In the genomic region with DNA sequence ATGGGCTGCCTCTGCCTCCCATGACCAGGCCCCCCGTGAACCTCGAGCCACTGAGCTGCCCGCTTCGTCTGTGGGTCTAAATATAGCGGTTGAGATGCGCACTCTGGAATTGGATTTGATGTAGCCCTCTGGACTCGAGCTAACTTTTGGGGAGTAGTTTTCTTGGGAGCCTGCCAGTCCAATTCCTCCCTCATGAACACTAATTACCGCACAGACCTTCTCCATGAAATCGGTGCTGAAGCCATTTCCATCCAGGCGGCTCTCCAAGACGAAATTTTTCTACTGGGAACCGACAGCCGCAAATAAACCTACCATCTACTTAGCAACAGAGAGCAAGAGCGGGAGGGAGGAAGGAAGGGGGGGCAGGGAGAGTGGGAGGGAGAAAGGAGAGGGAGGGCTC, we compare ENCODE assay signal across 20 cellular contexts.
"Had no signal": no experiment of that assay in that cellular context is flagged by ENCODE, and none has a peak within 500 bp of the region (broad histone marks: within the 10 kb centered on the region; RNA-seq: fewer than 3 reads in every experiment).

No MANE protein-coding gene starts in this region.

- H3K36me3 ChIP-seq: prostate gland, right atrium auricular region, transverse colon, uterus had no signal

- H3K36me3 Mint-ChIP-seq: activated CD8-positive, alpha-beta memory T cell treated with anti-CD3 and anti-CD28 coated beads, Interleukin-2, amount 10 ng/mL, durations not matched to agents 7 days and 5 days; activated naive CD4-positive, alpha-beta T cell treated with anti-CD3 and anti-CD28 coated beads, Interleukin-2, amount 50 U/mL, for 24 hours; naive B cell had no signal

- H3K27ac Mint-ChIP-seq: activated CD4-positive, alpha-beta memory T cell treated with anti-CD3 and anti-CD28 coated beads, Interleukin-2, amount 10 ng/mL, durations not matched to agents 7 days and 5 days; activated CD8-positive, alpha-beta memory T cell treated with anti-CD3 and anti-CD28 coated beads, Interleukin-2, amount 10 ng/mL, durations not matched to agents 7 days and 5 days; activated naive CD4-positive, alpha-beta T cell treated with anti-CD3 and anti-CD28 coated beads, Interleukin-2, amount 50 U/mL, for 24 hours; activated T-helper 1 cell treated with anti-CD3 and anti-CD28 coated beads, Interleukin-12 subunit alpha, Interleukin-12 subunit beta, Interleukin-2, Interleukin-4 antibody, amounts not matched to agents 30 ng/mL and 10 ng/mL and 1 ng/mL, durations not matched to agents 14 hours and 24 hours and 36 hours; stimulated activated naive CD8-positive, alpha-beta T cell treated with anti-CD3 and anti-CD28 coated beads, Interleukin-15, Interleukin-2, amounts not matched to agents 100 ng/mL and 50 ng/mL, for 24 hours had no signal

- H3K4me1 ChIP-seq: prostate gland, right atrium auricular region, transverse colon had no signal

- DNase-seq: activated CD4-positive, alpha-beta memory T cell treated with anti-CD3 and anti-CD28 coated beads, Interleukin-2, amount 10 ng/mL, durations not matched to agents 7 days and 5 days; activated CD4-positive, alpha-beta T cell treated with anti-CD3 and anti-CD28 coated beads for 48 hours; activated CD8-positive, alpha-beta memory T cell treated with anti-CD3 and anti-CD28 coated beads, Interleukin-2, amount 10 ng/mL, durations not matched to agents 7 days and 5 days; activated gamma-delta T cell treated with Interleukin-2 at 50 U/mL for 16 hours; activated T-cell treated with anti-CD3 and anti-CD28 coated beads for 4 hours; cerebellar nuclear complex; cortex of kidney; mesenchymal stem cell; naive B cell; stimulated activated CD4-positive, alpha-beta T cell treated with anti-CD3 and anti-CD28 coated beads, Interleukin-12 subunit alpha, Interleukin-12 subunit beta, amount 100 ng/mL, for 4 hours; stimulated activated CD4-positive, alpha-beta T cell treated with anti-CD3 and anti-CD28 coated beads, Interleukin-1b, Interleukin-23, amount 100 ng/mL, for 48 hours; transverse colon had no signal

- H3K27me3 ChIP-seq: right atrium auricular region, transverse colon, uterus had no signal

- H3K9me3 Mint-ChIP-seq: activated CD4-positive, alpha-beta memory T cell treated with anti-CD3 and anti-CD28 coated beads, Interleukin-2, amount 10 ng/mL, durations not matched to agents 7 days and 5 days; activated naive CD4-positive, alpha-beta T cell treated with anti-CD3 and anti-CD28 coated beads, Interleukin-2, amount 50 U/mL, for 24 hours; activated T-helper 1 cell treated with anti-CD3 and anti-CD28 coated beads, Interleukin-12 subunit alpha, Interleukin-12 subunit beta, Interleukin-2, Interleukin-4 antibody, amounts not matched to agents 30 ng/mL and 10 ng/mL and 1 ng/mL, durations not matched to agents 14 hours and 24 hours and 36 hours; neural crest cell; stimulated activated naive CD8-positive, alpha-beta T cell treated with anti-CD3 and anti-CD28 coated beads, Interleukin-15, Interleukin-2, amounts not matched to agents 100 ng/mL and 50 ng/mL, for 24 hours had no signal

- H3K27ac ChIP-seq: prostate gland, right atrium auricular region, transverse colon, uterus had no signal

- H3K4me1 Mint-ChIP-seq: activated CD4-positive, alpha-beta memory T cell treated with anti-CD3 and anti-CD28 coated beads, Interleukin-2, amount 10 ng/mL, durations not matched to agents 7 days and 5 days; activated CD8-positive, alpha-beta memory T cell treated with anti-CD3 and anti-CD28 coated beads, Interleukin-2, amount 10 ng/mL, durations not matched to agents 7 days and 5 days; activated naive CD4-positive, alpha-beta T cell treated with anti-CD3 and anti-CD28 coated beads, Interleukin-2, amount 50 U/mL, for 24 hours; naive B cell had no signal

- H3K9me3 ChIP-seq: prostate gland, right atrium auricular region, transverse colon, uterus had no signal

- H3K27me3 Mint-ChIP-seq: activated CD4-positive, alpha-beta memory T cell treated with anti-CD3 and anti-CD28 coated beads, Interleukin-2, amount 10 ng/mL, durations not matched to agents 7 days and 5 days; activated CD8-positive, alpha-beta memory T cell treated with anti-CD3 and anti-CD28 coated beads, Interleukin-2, amount 10 ng/mL, durations not matched to agents 7 days and 5 days; stimulated activated naive CD8-positive, alpha-beta T cell treated with anti-CD3 and anti-CD28 coated beads, Interleukin-15, Interleukin-2, amounts not matched to agents 100 ng/mL and 50 ng/mL, for 24 hours had no signal

- ATAC-seq: activated CD8-positive, alpha-beta memory T cell treated with anti-CD3 and anti-CD28 coated beads, Interleukin-2, amount 10 ng/mL, durations not matched to agents 7 days and 5 days; SK-N-SH treated with all-trans-retinoic acid at 6 μM for 48 hours had no signal

- H3K4me3 Mint-ChIP-seq: activated CD4-positive, alpha-beta memory T cell treated with anti-CD3 and anti-CD28 coated beads, Interleukin-2, amount 10 ng/mL, durations not matched to agents 7 days and 5 days; activated CD8-positive, alpha-beta memory T cell treated with anti-CD3 and anti-CD28 coated beads, Interleukin-2, amount 10 ng/mL, durations not matched to agents 7 days and 5 days; activated naive CD4-positive, alpha-beta T cell treated with anti-CD3 and anti-CD28 coated beads, Interleukin-2, amount 50 U/mL, for 24 hours; activated T-helper 1 cell treated with anti-CD3 and anti-CD28 coated beads, Interleukin-12 subunit alpha, Interleukin-12 subunit beta, Interleukin-2, Interleukin-4 antibody, amounts not matched to agents 30 ng/mL and 10 ng/mL and 1 ng/mL, durations not matched to agents 14 hours and 24 hours and 36 hours; naive B cell; neural crest cell; stimulated activated naive CD8-positive, alpha-beta T cell treated with anti-CD3 and anti-CD28 coated beads, Interleukin-15, Interleukin-2, amounts not matched to agents 100 ng/mL and 50 ng/mL, for 24 hours had no signal

- H3K4me3 ChIP-seq: prostate gland, right atrium auricular region, transverse colon, uterus had no signal
